In the genomic region with DNA sequence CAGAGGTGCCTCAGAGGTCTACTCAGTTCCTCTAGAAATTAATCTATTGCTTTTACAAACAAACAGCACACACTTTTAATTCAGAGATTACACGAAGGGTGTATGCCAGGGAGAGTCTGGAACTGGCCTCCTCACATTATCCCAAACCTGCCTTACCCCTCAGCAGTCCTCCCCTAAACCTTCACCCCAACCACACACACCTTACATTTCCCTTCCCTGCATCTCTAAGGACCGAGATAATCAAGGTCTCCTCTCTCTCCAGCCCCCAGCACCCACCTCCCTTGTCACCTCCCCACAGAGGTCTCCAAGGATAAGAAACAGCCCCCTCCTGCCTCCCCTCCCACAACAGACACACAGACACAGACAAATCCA, we compare ENCODE assay signal across 11 cellular contexts. TPM values are rescaled to one million over a fixed set of nuclear protein-coding genes. Genes with fewer than 3 reads are reported as not detected.
DNase-seq lines count a peak whose midpoint lies in the region; ATAC-seq, FAIRE-seq and TF ChIP-seq lines count a peak whose summit lies in the region.
"Had no signal": no experiment of that assay in that cellular context is flagged by ENCODE, and none has a peak within 500 bp of the region (broad histone marks: within the 10 kb centered on the region; RNA-seq: fewer than 3 reads in every experiment).

No MANE protein-coding gene starts in this region.

- no peaks in the 10 kb centered on the region for H3K23me2 ChIP-seq in H1 (ENCODE audit: low read depth, low read length)

- H3K27ac ChIP-seq in Karpas-422 (ENCODE audit: low read length) (0 out of 2 replicates have a peak overlapping the region, but pooled peaks have one; percentile 62), H1 (ENCODE audit: low read depth, low read length) (no peak overlapping the region), neural cell (ENCODE audit: low read length) (no peak overlapping the region), psoas muscle (no peak overlapping the region)

- H3K4me2 ChIP-seq in Karpas-422 (ENCODE audit: low read depth, low read length, poor library complexity, severe bottlenecking) (peak overlapping the region; percentile 68), H1 (ENCODE audit: insufficient read depth in 1 of 2, low read depth in 2 of 2, low read length in 2 of 2) (peak overlapping the region; percentile 60), neural cell (ENCODE audit: low read length) (no peak overlapping the region)

- H2BK5ac ChIP-seq in H1 (ENCODE audit: low read depth, low read length): no peak overlapping the region

- H4K20me1 ChIP-seq in Karpas-422 (ENCODE audit: insufficient read depth, low read depth, low read length) (no peaks in the 10 kb centered on the region; the same call in 1 of the 2 replicates), H1 (replicated peaks in 1 of 2; ENCODE audit: control insufficient read depth in 1 of 2, insufficient read depth in 2 of 2, low read length in 2 of 2) (no peaks in the 10 kb centered on the region), neural cell (ENCODE audit: insufficient read depth) (no peaks in the 10 kb centered on the region)

- H2BK120ac ChIP-seq in H1 (replicated peaks; ENCODE audit: low read depth, low read length): no peak overlapping the region

- no peak overlapping the region for H4K91ac ChIP-seq in H1 (replicated peaks; ENCODE audit: insufficient read length, low read length)

- H4K5ac ChIP-seq in H1 (ENCODE audit: insufficient read length, low read depth, low read length): no peak overlapping the region

- CTCF ChIA-PET in H1 (lab: Charles Lee; ENCODE audit: partially characterized antibody): interaction anchor here (0.7 to 1.1 kb wide), 2 partner anchors 19 to 25 kb away, joined by 3 to 5 read pairs; no protein-coding TSS in a partner anchor

- no peak overlapping the region for H2BK20ac ChIP-seq in H1 (ENCODE audit: low read length)

- no peak overlapping the region for H3K18ac ChIP-seq in H1 (ENCODE audit: extremely low read depth, low read length)

- H3K4me1 ChIP-seq in Karpas-422 (ENCODE audit: low read length): peaks cover 49% of the 10 kb centered on the region
- H3K4me1 ChIP-seq in H1 (replicated peaks in 1 of 4; ENCODE audit: control insufficient read depth in 3 of 4, insufficient read depth in 4 of 4, low read length in 3 of 4): no peaks in the 10 kb centered on the region
- no peaks in the 10 kb centered on the region for H3K4me1 ChIP-seq in psoas muscle

- no peak overlapping the region for H2AK5ac ChIP-seq in H1 (ENCODE audit: low read depth, low read length)

- no peak for FAIRE-seq in H1 (lab: Jason Lieb, UNC)
- FAIRE-seq: endometrium had no signal

- H3K79me2 ChIP-seq in Karpas-422 (ENCODE audit: low read length) (peaks cover 57% of the 10 kb centered on the region), H1 (ENCODE audit: control insufficient read depth in 1 of 2, insufficient read depth in 2 of 2, low read length in 2 of 2) (no peaks in the 10 kb centered on the region), neural cell (replicated peaks; ENCODE audit: insufficient read depth, low read length) (no peaks in the 10 kb centered on the region)

- H3K9ac ChIP-seq in Karpas-422 (ENCODE audit: low read length) (peak overlapping the region; percentile 41), H1 (replicated peaks in 1 of 4; ENCODE audit: extremely low read depth in 1 of 4, low read depth in 3 of 4, low read length in 3 of 4) (no peak overlapping the region), neural cell (ENCODE audit: low read length) (no peak overlapping the region)

- no peak overlapping the region for H3K56ac ChIP-seq in H1 (replicated peaks; ENCODE audit: insufficient read length, low read depth, low read length)

- H2BK12ac ChIP-seq in H1 (ENCODE audit: low read depth, low read length): no peak overlapping the region

- H2AFZ ChIP-seq in Karpas-422 (ENCODE audit: low read length) (no peak overlapping the region), H1 (ENCODE audit: low read length) (no peak overlapping the region), neural cell (ENCODE audit: low read depth, low read length) (no peak overlapping the region)

- H3K36me3 ChIP-seq in Karpas-422 (ENCODE audit: insufficient read depth, low read length): peaks cover 26% of the 10 kb centered on the region
- no peaks in the 10 kb centered on the region for H3K36me3 ChIP-seq in H1 (ENCODE audit: control insufficient read depth in 2 of 4, insufficient read depth in 4 of 4, low read length in 3 of 4)
- H3K36me3 ChIP-seq in neural cell (ENCODE audit: insufficient read depth, low read length): no peaks in the 10 kb centered on the region
- no peaks in the 10 kb centered on the region for H3K36me3 ChIP-seq in psoas muscle (ENCODE audit: insufficient read depth in 1 of 2, low read depth in 1 of 2)

- TF ChIP-seq POLR2A in H1 (IDR thresholded peaks at IDR 0.05; ENCODE audit: control extremely low read depth in 1 of 2, low read depth in 2 of 2, low read length in 2 of 2) (no peak), GM18505 (IDR thresholded peaks at IDR 0.05; ENCODE audit: borderline replicate concordance, extremely low read depth, insufficient read depth, insufficient read length) (no peak)

- no peak overlapping the region for H3K4ac ChIP-seq in H1 (replicated peaks; ENCODE audit: insufficient read length, low read depth, low read length)

- no peaks in the 10 kb centered on the region for H3K9me2 ChIP-seq in Karpas-422 (replicated peaks; ENCODE audit: insufficient read depth, low read length)
- no peaks in the 10 kb centered on the region for H3K9me2 ChIP-seq in neural cell (ENCODE audit: insufficient read depth, low read length)

- H4K8ac ChIP-seq in H1 (ENCODE audit: extremely low read depth, insufficient read depth, low read length): no peak overlapping the region

- H3K23ac ChIP-seq in H1 (ENCODE audit: insufficient read length): no peak overlapping the region

- TF ChIP-seq RAD21 in H1 (IDR thresholded peaks at IDR 0.05 in 1 of 2, conservative IDR thresholded peaks at IDR 0.05 in 1 of 2; ENCODE audit: low read depth in 2 of 2, low read length in 2 of 2) (no peak), neural cell (conservative IDR thresholded peaks at IDR 0.05) (no peak)

- intact Hi-C loops in psoas muscle (cut with DNase I): no loop called here

- ATAC-seq in GM18505 (IDR thresholded peaks at IDR 0.05; ENCODE audit: unreplicated experiment) (no peak), psoas muscle (no peak)

- DNase-seq in GM12864 (ENCODE audit: low read depth): no peak
- DNase-seq in Karpas-422: no peak
- DNase-seq in H1 (ENCODE audit: low read depth in 1 of 2, low spot score in 2 of 2): no peak
- DNase-seq in NCI-H1694 treated with DMSO at 0.1 percent for 48 hours (lab: John Stamatoyannopoulos, UW): no peak
- DNase-seq in inferior parietal cortex (ENCODE audit: extremely low spot score): no peak
- no peak for DNase-seq in psoas muscle
- DNase-seq: activated CD4-positive, alpha-beta T cell treated with anti-CD3 and anti-CD28 coated beads, Interleukin-2, amount 50 U/mL, for 1 hour; CD8-positive, alpha-beta memory T cell had no signal

- TF ChIP-seq CTCF in GM12864 (IDR thresholded peaks at IDR 0.05; ENCODE audit: low read depth, low read length, missing control alignments) (no peak), H1 (IDR thresholded peaks at IDR 0.05; ENCODE audit: control extremely low read depth in 1 of 3, insufficient read depth in 1 of 3, low read depth in 1 of 3, low read length in 3 of 3) (no peak), neural cell (IDR thresholded peaks at IDR 0.05; ENCODE audit: poor library complexity, severe bottlenecking) (no peak), psoas muscle (IDR thresholded peaks at IDR 0.05) (no peak)

- no peaks in the 10 kb centered on the region for H3F3A ChIP-seq in neural cell (ENCODE audit: insufficient read depth, low read length, poor library complexity, severe bottlenecking)

- H3K27me3 ChIP-seq in Karpas-422 (ENCODE audit: low read length) (no peaks in the 10 kb centered on the region), H1 (replicated peaks in 1 of 4; ENCODE audit: control insufficient read depth in 3 of 4, extremely low read depth in 1 of 4, insufficient read depth in 3 of 4, low read length in 3 of 4) (no peaks in the 10 kb centered on the region), neural cell (ENCODE audit: insufficient read depth, low read depth, low read length) (peaks cover 4% of the 10 kb centered on the region), psoas muscle (ENCODE audit: insufficient read depth in 3 of 3, low read length in 2 of 3) (no peaks in the 10 kb centered on the region)

- no peak overlapping the region for H2BK15ac ChIP-seq in H1 (ENCODE audit: low read length)

- no peak overlapping the region for H3K14ac ChIP-seq in H1 (ENCODE audit: insufficient read length)

- POLR2A ChIA-PET in H1 (lab: Charles Lee; ENCODE audit: partially characterized antibody): no interaction called here

- 21% methylated on average over 2 of the region's 2 CpGs; no CpG with 5 or more reads in 1 of the 2 experiments for WGBS in H1 (ENCODE audit: extremely low coverage in 1 of 2, insufficient coverage in 1 of 2, insufficient read length in 1 of 2, insufficient replicate concordance in 2 of 2, low coverage in 1 of 2, low lambda C conversion rate in 2 of 2, missing lambda C conversion rate in 1 of 2), 2 experiments
- WGBS in psoas muscle, 3 donors: 6 to 11% (median 6%) methylated on average over 2 of the region's 2 CpGs

- H3K4me3 ChIP-seq in GM12864 (ENCODE audit: low read depth, low read length): peak overlapping the region; percentile 63
- H3K4me3 ChIP-seq in Karpas-422 (ENCODE audit: low read length): peak overlapping the region; percentile 60; the same call in 1 of the 2 replicates
- peak overlapping the region in 3 of 4 experiments; percentile 14 to 46 (median 31); a peak in 5 of 8 replicates for H3K4me3 ChIP-seq in H1 (ENCODE audit: extremely low read depth in 1 of 4, insufficient read depth in 2 of 4, low read depth in 3 of 4, low read length in 4 of 4)
- H3K4me3 ChIP-seq in neural cell (ENCODE audit: low read length): peak overlapping the region; percentile 35
- H3K4me3 ChIP-seq in psoas muscle: no peak overlapping the region

- H3K9me3 ChIP-seq in Karpas-422 (ENCODE audit: low read length) (no peaks in the 10 kb centered on the region), H1 (ENCODE audit: insufficient read depth in 2 of 2, low read depth in 1 of 2, low read length in 1 of 2) (no peaks in the 10 kb centered on the region), neural cell (ENCODE audit: low read length) (no peaks in the 10 kb centered on the region), psoas muscle (no peaks in the 10 kb centered on the region)

- no peaks in the 10 kb centered on the region for H3K79me1 ChIP-seq in H1 (ENCODE audit: low read depth, low read length)

- no peak for TF ChIP-seq EP300 in H1 (IDR thresholded peaks at IDR 0.05; ENCODE audit: borderline replicate concordance in 1 of 2, low read depth in 2 of 2, low read length in 2 of 2)
- TF ChIP-seq EP300 in neural cell (conservative IDR thresholded peaks at IDR 0.05; ENCODE audit: poor library complexity, severe bottlenecking): no peak

RNA-seq across cellular contexts. Expression of a gene that starts 6.1 kb away (rescaled TPM):
- total RNA-seq in Karpas-422 (2014; rRNA removed; shearing (Covaris generic); ENCODE audit: low replicate concordance): 281 and 366 TPM in 2 replicates
- total RNA-seq in H1 (2021; fragmentation: NEBNext Ultra II Directional; extraction: Animal tissue kit (Norgen Biotek cat#: 25700)): 5.1 and 6.7 TPM in 2 replicates
- polyA plus RNA-seq in H1 (2011; rRNA removed) (7.2 and 7.5 TPM in 2 replicates), neural cell (not detected in 2 replicates), psoas muscle (10 to 100 TPM; 13.2 to 32.6 (median 20.5) TPM)
- 7.8 TPM for polyA plus RNA-seq in H1 (2011; cell fraction: cytosol; rRNA removed)
- polyA plus RNA-seq in H1 (2011; cell fraction: nucleus; rRNA removed): 5.9 TPM
- polyA plus RNA-seq in H1 (2012, experiment 1 of 2): 4.5 to 6.8 TPM (median 5.6 TPM) in 4 replicates
- polyA plus RNA-seq in H1 (2012, experiment 2 of 2): 6.2 TPM
- 5.9 TPM for polyA plus RNA-seq in H1 (2013, experiment 1 of 2)
- polyA plus RNA-seq in H1 (2013, experiment 2 of 2): 6.6 TPM
- 4.3 and 4.8 TPM in 2 replicates for polyA minus RNA-seq in H1 (2011; rRNA and poly(A)+ RNA removed)
- polyA minus RNA-seq in H1 (2011; cell fraction: cytosol; rRNA and poly(A)+ RNA removed): 2.3 TPM
- 1.9 TPM for polyA minus RNA-seq in H1 (2011; cell fraction: nucleus; rRNA and poly(A)+ RNA removed)
- not detected in 2 replicates for polyA minus RNA-seq in neural cell
- 10 to 100 TPM; 16.9 to 49.4 (median 29.8) TPM for total RNA-seq in psoas muscle

RNA-seq across cellular contexts. Expression of a gene that starts 53.4 kb away (rescaled TPM):
- 445 and 522 TPM in 2 replicates for total RNA-seq in Karpas-422 (2014; rRNA removed; shearing (Covaris generic); ENCODE audit: low replicate concordance)
- total RNA-seq in H1 (2021; fragmentation: NEBNext Ultra II Directional; extraction: Animal tissue kit (Norgen Biotek cat#: 25700)): 1.0 and 1.4 TPM in 2 replicates
- polyA plus RNA-seq in H1 (2011; rRNA removed): 0.83 and 0.86 TPM in 2 replicates
- 1.0 TPM for polyA plus RNA-seq in H1 (2011; cell fraction: cytosol; rRNA removed)
- 1.1 TPM for polyA plus RNA-seq in H1 (2011; cell fraction: nucleus; rRNA removed)
- 0.63 to 1.5 TPM (median 0.94 TPM) in 4 replicates for polyA plus RNA-seq in H1 (2012, experiment 1 of 2)
- 0.47 TPM for polyA plus RNA-seq in H1 (2012, experiment 2 of 2)
- polyA plus RNA-seq in H1 (2013, experiment 1 of 2): 0.41 TPM
- 0.37 TPM for polyA plus RNA-seq in H1 (2013, experiment 2 of 2)
- 0.32 and 0.57 TPM in 2 replicates for polyA minus RNA-seq in H1 (2011; rRNA and poly(A)+ RNA removed)
- not detected for polyA minus RNA-seq in H1 (2011; cell fraction: cytosol; rRNA and poly(A)+ RNA removed)
- polyA minus RNA-seq in H1 (2011; cell fraction: nucleus; rRNA and poly(A)+ RNA removed): not detected
- polyA plus RNA-seq in neural cell: not detected in 2 replicates
- not detected in 2 replicates for polyA minus RNA-seq in neural cell
- 10 to 100 TPM in 3 of 4 donors, 1 to 10 TPM in 1; 6.5 to 23.9 (median 12.5) TPM for total RNA-seq in psoas muscle
- polyA plus RNA-seq in psoas muscle: 1 to 10 TPM in 1 of 3 donors, under 1 TPM in 2; 0.21 to 1.2 (median 0.25) TPM

RNA-seq across cellular contexts. Expression of a gene that starts 53.7 kb away (rescaled TPM):
- total RNA-seq in Karpas-422 (2014; rRNA removed; shearing (Covaris generic); ENCODE audit: low replicate concordance): 216 and 309 TPM in 2 replicates
- total RNA-seq in H1 (2021; fragmentation: NEBNext Ultra II Directional; extraction: Animal tissue kit (Norgen Biotek cat#: 25700)): not detected in 2 replicates
- 0.12 TPM in 1 of 2 replicates, not detected in the other for polyA plus RNA-seq in H1 (2011; rRNA removed)
- not detected for polyA plus RNA-seq in H1 (2011; cell fraction: cytosol; rRNA removed)
- polyA plus RNA-seq in H1 (2011; cell fraction: nucleus; rRNA removed): not detected
- 0.10 TPM in 1 of 4 replicates, not detected in the others for polyA plus RNA-seq in H1 (2012, experiment 1 of 2)
- not detected for polyA plus RNA-seq in H1 (2012, experiment 2 of 2)
- polyA plus RNA-seq in H1 (2013, experiment 1 of 2): not detected
- polyA plus RNA-seq in H1 (2013, experiment 2 of 2): not detected
- 0.13 TPM in 1 of 2 replicates, not detected in the other for polyA minus RNA-seq in H1 (2011; rRNA and poly(A)+ RNA removed)
- not detected for polyA minus RNA-seq in H1 (2011; cell fraction: cytosol; rRNA and poly(A)+ RNA removed)
- polyA minus RNA-seq in H1 (2011; cell fraction: nucleus; rRNA and poly(A)+ RNA removed): not detected
- polyA plus RNA-seq in neural cell: not detected in 2 replicates
- polyA minus RNA-seq in neural cell: not detected in 2 replicates
- 1 to 10 TPM; 1.3 to 7.8 (median 6.2) TPM for total RNA-seq in psoas muscle
- polyA plus RNA-seq in psoas muscle: 1 to 10 TPM; 5.9 to 7.8 (median 5.9) TPM

Comparison
In these comparisons a context has a peak if more than half of its experiments do, and no peak if none do; other contexts are left out.
1. RNA of a gene that starts 53.4 kb away (total RNA-seq): 445 to 522 TPM in Karpas-422; 6.5 to 23.9 TPM in psoas muscle and 1.0 to 1.4 TPM in H1; every median in the first group is over 10 times any median in the second.
2. RNA of a gene that starts 53.7 kb away (total RNA-seq): 216 to 309 TPM in Karpas-422; 1.3 to 7.8 TPM in psoas muscle and not detected in H1; every median in the first group is over 10 times any median in the second.